ENCODE assay signal across 20 cellular contexts in genomic region chr4:145541266-145541770, GRCh38. TPM values are rescaled to one million over a fixed set of nuclear protein-coding genes. Genes with fewer than 3 reads are reported as not detected.
A peak's percentile ranks its signal among the peaks of the same experiment; 100 is the strongest.
DNase-seq lines count a peak whose midpoint lies in the region; ATAC-seq and TF ChIP-seq lines count a peak whose summit lies in the region.
"Had no signal": no experiment of that assay in that cellular context is flagged by ENCODE, and none has a peak within 500 bp of the region (broad histone marks: within the 10 kb centered on the region; RNA-seq: fewer than 3 reads in every experiment).

No MANE protein-coding gene starts in this region.

- peaks cover 13% of the 10 kb centered on the region for H3K36me3 ChIP-seq in left ventricle myocardium inferior
- no peaks in the 10 kb centered on the region for H3K36me3 ChIP-seq in hepatocyte (replicated peaks; ENCODE audit: insufficient read depth, low read depth)
- H3K36me3 ChIP-seq in prostate gland = no peaks in the 10 kb centered on the region

- TF ChIP-seq POLR2A in prostate gland (IDR thresholded peaks at IDR 0.05) = no peak

- H3K27me3 ChIP-seq in left ventricle myocardium inferior (ENCODE audit: low read depth) = no peaks in the 10 kb centered on the region
- H3K27me3 ChIP-seq in right cardiac atrium (ENCODE audit: control insufficient read depth, insufficient read depth) = no peaks in the 10 kb centered on the region
- H3K27me3 ChIP-seq in hepatocyte = no peaks in the 10 kb centered on the region
- no peaks in the 10 kb centered on the region for H3K27me3 ChIP-seq in prostate gland (replicated peaks; ENCODE audit: insufficient read depth)

- no peak overlapping the region for H3K4me2 ChIP-seq in hepatocyte

- no peaks in the 10 kb centered on the region for H4K20me1 ChIP-seq in hepatocyte (ENCODE audit: insufficient read depth, poor library complexity, severe bottlenecking)

- peaks cover 3% of the 10 kb centered on the region for H3K79me2 ChIP-seq in hepatocyte

- H3K4me1 ChIP-seq in left ventricle myocardium inferior (peaks cover 56% of the 10 kb centered on the region), right cardiac atrium (ENCODE audit: control insufficient read depth, insufficient read depth, low read length) (no peaks in the 10 kb centered on the region), hepatocyte (ENCODE audit: insufficient read depth) (peaks cover 14% of the 10 kb centered on the region), prostate gland (replicated peaks) (no peaks in the 10 kb centered on the region)

- no peaks in the 10 kb centered on the region for H3K9me3 ChIP-seq in left ventricle myocardium inferior (replicated peaks)
- H3K9me3 ChIP-seq in right cardiac atrium (ENCODE audit: control insufficient read depth, low read length) = no peaks in the 10 kb centered on the region
- H3K9me3 ChIP-seq in hepatocyte (ENCODE audit: low read depth) = no peaks in the 10 kb centered on the region
- no peaks in the 10 kb centered on the region for H3K9me3 ChIP-seq in prostate gland

- H3K27ac ChIP-seq in left ventricle myocardium inferior (replicated peaks) (peak overlapping the region; percentile 57), right cardiac atrium (ENCODE audit: low read length) (no peak overlapping the region), hepatocyte (peak overlapping the region; percentile 42), substantia nigra (ENCODE audit: low read depth, low read length, poor library complexity, severe bottlenecking) (peak overlapping the region; percentile 28), prostate gland (no peak overlapping the region)
- H3K27ac ChIP-seq: HL-60 had no signal

- ATAC-seq in right cardiac atrium = no peak
- ATAC-seq: natural killer cell, T-cell had no signal

- intact Hi-C loops in left ventricle myocardium inferior (cut with micrococcal nuclease) (loop anchor here (10.0 kb wide), 1 partner anchor 57 kb away; the partner anchor contains the start of gene SMAD1), right cardiac atrium (cut with DNase I) (no loop called here), prostate gland (cut with DNase I) (loop anchor here (10.0 kb wide), 1 partner anchor 57 kb away; the partner anchor contains the start of gene SMAD1)

- H3K9me2 ChIP-seq in hepatocyte (replicated peaks; ENCODE audit: insufficient read depth) = no peaks in the 10 kb centered on the region

- no peak for TF ChIP-seq CTCF in left ventricle myocardium inferior (IDR thresholded peaks at IDR 0.05; ENCODE audit: borderline replicate concordance)
- no peak for TF ChIP-seq CTCF in hepatocyte (IDR thresholded peaks at IDR 0.05; ENCODE audit: poor library complexity)
- TF ChIP-seq CTCF in prostate gland (IDR thresholded peaks at IDR 0.05) = no peak

- DNase-seq in left ventricle myocardium inferior = no peak
- DNase-seq in right cardiac atrium = no peak
- DNase-seq in brain pericyte (ENCODE audit: low read depth, low spot score) = peak; percentile 42
- DNase-seq in hepatocyte (ENCODE audit: low spot score) = no peak
- peak in 6 of 49 donors; percentile 6 to 27 (median 13) for DNase-seq in substantia nigra (lab: John Stamatoyannopoulos, UW)
- DNase-seq in NCI-H146 treated with DMSO at 0.1 percent for 48 hours (lab: John Stamatoyannopoulos, UW; ENCODE audit: unreplicated experiment) = no peak
- DNase-seq in activated CD8-positive, alpha-beta memory T cell treated with anti-CD3 and anti-CD28 coated beads, Interleukin-2, amount 50 U/mL, for 48 hours = no peak
- no peak for DNase-seq in prostate gland (ENCODE audit: low spot score)
- DNase-seq: amniotic stem cell; CD4-positive, CD25-positive, alpha-beta regulatory T cell; effector CD8-positive, alpha-beta T cell; islet precursor cell; MV-4-11; natural killer cell; NCI-H2081 treated with DMSO at 0.1 percent for 48 hours; NCI-H510A treated with DMSO at 0.1 percent for 48 hours; SHP77; stimulated activated CD8-positive, alpha-beta memory T cell treated with anti-CD3 and anti-CD28 coated beads, Interleukin-4, amount 100 ng/mL, for 48 hours; T-cell had no signal

- 55% methylated on average over 4 of the region's 4 CpGs for WGBS in right cardiac atrium
- 71% methylated on average over 4 of the region's 4 CpGs for WGBS in hepatocyte (ENCODE audit: low lambda C conversion rate, missing lambda C conversion rate)
- WGBS in prostate gland = 36% methylated on average over 4 of the region's 4 CpGs

- no peak overlapping the region for H2AFZ ChIP-seq in hepatocyte

- H3K4me3 ChIP-seq in left ventricle myocardium inferior (no peak overlapping the region), right cardiac atrium (ENCODE audit: low read length) (no peak overlapping the region), hepatocyte (no peak overlapping the region), prostate gland (no peak overlapping the region)

RNA-seq across cellular contexts. Expression of gene SMAD1, which starts 59.7 kb away (rescaled TPM):
- total RNA-seq in left ventricle myocardium inferior (10.1 TPM), right cardiac atrium (10 to 100 TPM in 1 of 4 donors, 1 to 10 TPM in 3; 8.3 to 12.0 (median 9.5) TPM), hepatocyte (21.2 and 24.1 TPM in 2 replicates), prostate gland (10 to 100 TPM; 21.5 to 34.3 TPM)
- polyA plus RNA-seq in right cardiac atrium (2.8 TPM), hepatocyte (10.5 and 18.1 TPM in 2 replicates)

Comparison
In these comparisons a context has a peak if more than half of its experiments do, and no peak if none do; other contexts are left out.
1. H3K27ac ChIP-seq: peak in left ventricle myocardium inferior (single experiment), hepatocyte (single experiment) and substantia nigra (single experiment); none in right cardiac atrium (single experiment) and prostate gland (0 of 2).
2. intact Hi-C loops: an anchor here in left ventricle myocardium inferior (10.0 kb wide) and prostate gland (10.0 kb wide); none called in right cardiac atrium.